ENCODE assay signal across 22 cellular contexts in genomic region chr19:32543107-32543900, GRCh38. TPM values are rescaled to one million over a fixed set of nuclear protein-coding genes. Genes with fewer than 3 reads are reported as not detected.
DNase-seq lines count a peak whose midpoint lies in the region; ATAC-seq and TF ChIP-seq lines count a peak whose summit lies in the region.
"Had no signal": no experiment of that assay in that cellular context is flagged by ENCODE, and none has a peak within 500 bp of the region (broad histone marks: within the 10 kb centered on the region; RNA-seq: fewer than 3 reads in every experiment).

No MANE protein-coding gene starts in this region.

- BruUV-seq in PC-9 (replicated peaks; lab: Mats Ljungman, UMichigan), result no TSS peak

- H3K36me3 ChIP-seq in PC-9 (ENCODE audit: low read depth), result no peaks in the 10 kb centered on the region
- no peaks in the 10 kb centered on the region for H3K36me3 ChIP-seq in brain microvascular endothelial cell (replicated peaks)
- H3K36me3 ChIP-seq: upper lobe of right lung had no signal

- peak overlapping the region; percentile 61 for H3K27ac Mint-ChIP-seq in stimulated activated effector memory CD8-positive, alpha-beta T cell treated with anti-CD3 and anti-CD28 coated beads, Interleukin-12 subunit alpha, Interleukin-12 subunit beta, amount 100 ng/mL, for 72 hours
- H3K27ac Mint-ChIP-seq: activated naive CD8-positive, alpha-beta T cell treated with anti-CD3 and anti-CD28 coated beads, Interleukin-2, amount 10 ng/mL, durations not matched to agents 7 days and 5 days; activated T-helper 1 cell treated with anti-CD3 and anti-CD28 coated beads, Interleukin-12 subunit alpha, Interleukin-12 subunit beta, Interleukin-2, Interleukin-4 antibody, amounts not matched to agents 30 ng/mL and 10 ng/mL and 1 ng/mL, durations not matched to agents 14 hours and 24 hours and 36 hours had no signal

- H3K4me3 Mint-ChIP-seq in stimulated activated effector memory CD8-positive, alpha-beta T cell treated with anti-CD3 and anti-CD28 coated beads, Interleukin-12 subunit alpha, Interleukin-12 subunit beta, amount 100 ng/mL, for 72 hours, result no peak overlapping the region
- H3K4me3 Mint-ChIP-seq: activated naive CD8-positive, alpha-beta T cell treated with anti-CD3 and anti-CD28 coated beads, Interleukin-2, amount 10 ng/mL, durations not matched to agents 7 days and 5 days; activated T-helper 1 cell treated with anti-CD3 and anti-CD28 coated beads, Interleukin-12 subunit alpha, Interleukin-12 subunit beta, Interleukin-2, Interleukin-4 antibody, amounts not matched to agents 30 ng/mL and 10 ng/mL and 1 ng/mL, durations not matched to agents 14 hours and 24 hours and 36 hours; CD14-positive monocyte had no signal

- POLR2A ChIA-PET in PC-9 (lab: Charles Lee; ENCODE audit: unreplicated experiment), result no interaction called here

- peaks cover 2% of the 10 kb centered on the region for H3K9me3 Mint-ChIP-seq in stimulated activated effector memory CD8-positive, alpha-beta T cell treated with anti-CD3 and anti-CD28 coated beads, Interleukin-12 subunit alpha, Interleukin-12 subunit beta, amount 100 ng/mL, for 72 hours

- peaks cover 38% of the 10 kb centered on the region for H3K27me3 ChIP-seq in PC-9 (ENCODE audit: insufficient read depth, low read depth)
- H3K27me3 ChIP-seq in brain microvascular endothelial cell (replicated peaks), result no peaks in the 10 kb centered on the region
- H3K27me3 ChIP-seq: upper lobe of right lung had no signal

- H3K27ac ChIP-seq in PC-9 (no peak overlapping the region), brain microvascular endothelial cell (no peak overlapping the region)
- H3K27ac ChIP-seq: upper lobe of right lung had no signal

- in situ Hi-C loops in brain microvascular endothelial cell (cut with HindIII; ENCODE audit: low pct_ligation_motif_present, low sequenced_read_pairs), result no loop called here

- intact Hi-C loops in PC-9 (cut with micrococcal nuclease; ENCODE audit: unreplicated experiment), result loop anchor here (2.0 kb wide), 1 partner anchor 41 kb away; no protein-coding TSS in a partner anchor

- no peaks in the 10 kb centered on the region for H3K36me3 Mint-ChIP-seq in stimulated activated effector memory CD8-positive, alpha-beta T cell treated with anti-CD3 and anti-CD28 coated beads, Interleukin-12 subunit alpha, Interleukin-12 subunit beta, amount 100 ng/mL, for 72 hours
- H3K36me3 Mint-ChIP-seq: activated naive CD8-positive, alpha-beta T cell treated with anti-CD3 and anti-CD28 coated beads, Interleukin-2, amount 10 ng/mL, durations not matched to agents 7 days and 5 days; CD14-positive monocyte had no signal

- peaks cover 14% of the 10 kb centered on the region for H3F3A ChIP-seq in PC-9 (ENCODE audit: insufficient read depth, low read depth)

- no peak for TF ChIP-seq CTCF in PC-9 (conservative IDR thresholded peaks at IDR 0.05)
- no peak for TF ChIP-seq CTCF in brain microvascular endothelial cell (IDR thresholded peaks at IDR 0.05; ENCODE audit: low read depth, low read length, missing control alignments)

- H3K4me1 ChIP-seq in PC-9 (replicated peaks; ENCODE audit: insufficient read depth), result peaks cover 12% of the 10 kb centered on the region
- H3K4me1 ChIP-seq: upper lobe of right lung had no signal

- H4K20me1 ChIP-seq in PC-9 (ENCODE audit: insufficient read depth), result no peaks in the 10 kb centered on the region

- CTCF ChIA-PET in PC-9 (lab: Charles Lee), result no interaction called here

- H3K9me2 ChIP-seq in PC-9 (ENCODE audit: insufficient read depth), result no peaks in the 10 kb centered on the region

- H3K4me2 ChIP-seq in PC-9, result peak overlapping the region; percentile 34; the same call in 1 of the 2 replicates

- no peak overlapping the region for H2AFZ ChIP-seq in PC-9

- H3K79me2 ChIP-seq in PC-9 (ENCODE audit: low read depth), result no peaks in the 10 kb centered on the region

- no peaks in the 10 kb centered on the region for H3K9me3 ChIP-seq in PC-9 (ENCODE audit: insufficient read depth, low read depth)
- H3K9me3 ChIP-seq: upper lobe of right lung had no signal

- peaks cover 6% of the 10 kb centered on the region for H3K4me1 Mint-ChIP-seq in stimulated activated effector memory CD8-positive, alpha-beta T cell treated with anti-CD3 and anti-CD28 coated beads, Interleukin-12 subunit alpha, Interleukin-12 subunit beta, amount 100 ng/mL, for 72 hours
- H3K4me1 Mint-ChIP-seq: activated naive CD8-positive, alpha-beta T cell treated with anti-CD3 and anti-CD28 coated beads, Interleukin-2, amount 10 ng/mL, durations not matched to agents 7 days and 5 days; CD14-positive monocyte had no signal

- H3K4me3 ChIP-seq in PC-9 (no peak overlapping the region), brain microvascular endothelial cell (ENCODE audit: low read depth, low read length) (no peak overlapping the region)
- H3K4me3 ChIP-seq: upper lobe of right lung had no signal

- DNase-seq in NCI-H82 (lab: John Stamatoyannopoulos, UW) (peak; percentile 26), NCI-H82 treated with DMSO at 0.1 percent for 48 hours (lab: John Stamatoyannopoulos, UW; ENCODE audit: unreplicated experiment) (no peak), PC-9 (peak; percentile 59 to 89), brain microvascular endothelial cell (peak; percentile 10), HuH-7.5 (ENCODE audit: low spot score) (no peak), putamen (ENCODE audit: low spot score) (no peak)
- no peak for DNase-seq in stimulated activated effector memory CD8-positive, alpha-beta T cell treated with anti-CD3 and anti-CD28 coated beads, Interleukin-12 subunit alpha, Interleukin-12 subunit beta, amount 100 ng/mL, for 72 hours (ENCODE audit: low spot score in 2 of 2)
- DNase-seq: 8988T; activated naive CD8-positive, alpha-beta T cell treated with anti-CD3 and anti-CD28 coated beads, Interleukin-2, amount 10 ng/mL, durations not matched to agents 7 days and 5 days; central memory CD4-positive, alpha-beta T cell; effector memory CD4-positive, alpha-beta T cell; H7; kidney; NCI-H1048; NK-92 treated with Interleukin-12 subunit alpha and Interleukin-12 subunit beta, amount 100 ng/mL, for 24 hours; stimulated activated naive CD8-positive, alpha-beta T cell treated with anti-CD3 and anti-CD28 coated beads, Interleukin-15, Interleukin-2, amounts not matched to agents 100 U/mL and 50 U/mL, for 24 hours; upper lobe of right lung had no signal

- no peak for ATAC-seq in stimulated activated effector memory CD8-positive, alpha-beta T cell treated with anti-CD3 and anti-CD28 coated beads, Interleukin-12 subunit alpha, Interleukin-12 subunit beta, amount 100 ng/mL, for 72 hours
- ATAC-seq in GM18502 (IDR thresholded peaks at IDR 0.05; ENCODE audit: poor library complexity, unreplicated experiment), result no peak
- ATAC-seq: activated CD4-positive, CD25-positive, alpha-beta regulatory T cell treated with anti-CD3 and anti-CD28 coated beads, Interleukin-2, amount 50 U/mL, for 24 hours; Right ventricle myocardium inferior; stimulated activated naive CD8-positive, alpha-beta T cell treated with anti-CD3 and anti-CD28 coated beads, Interleukin-15, Interleukin-2, amounts not matched to agents 100 U/mL and 50 U/mL, for 24 hours; upper lobe of right lung had no signal

RNA-seq across cellular contexts. Expression of gene PDCD5, which starts 37.7 kb away (rescaled TPM):
- 84.4 and 127 TPM in 2 replicates for total RNA-seq in PC-9 (2021)

Comparison
In these comparisons a context has a peak if more than half of its experiments do, and no peak if none do; other contexts are left out.
1. DNase-seq: peak in NCI-H82 (single experiment), PC-9 (2 of 2) and brain microvascular endothelial cell (single experiment); none in NCI-H82 treated with DMSO at 0.1 percent for 48 hours (single experiment), stimulated activated effector memory CD8-positive, alpha-beta T cell treated with anti-CD3 and anti-CD28 coated beads, Interleukin-12 subunit alpha, Interleukin-12 subunit beta, amount 100 ng/mL, for 72 hours (0 of 2), HuH-7.5 (single experiment) and putamen (single experiment).